In the genomic region with DNA sequence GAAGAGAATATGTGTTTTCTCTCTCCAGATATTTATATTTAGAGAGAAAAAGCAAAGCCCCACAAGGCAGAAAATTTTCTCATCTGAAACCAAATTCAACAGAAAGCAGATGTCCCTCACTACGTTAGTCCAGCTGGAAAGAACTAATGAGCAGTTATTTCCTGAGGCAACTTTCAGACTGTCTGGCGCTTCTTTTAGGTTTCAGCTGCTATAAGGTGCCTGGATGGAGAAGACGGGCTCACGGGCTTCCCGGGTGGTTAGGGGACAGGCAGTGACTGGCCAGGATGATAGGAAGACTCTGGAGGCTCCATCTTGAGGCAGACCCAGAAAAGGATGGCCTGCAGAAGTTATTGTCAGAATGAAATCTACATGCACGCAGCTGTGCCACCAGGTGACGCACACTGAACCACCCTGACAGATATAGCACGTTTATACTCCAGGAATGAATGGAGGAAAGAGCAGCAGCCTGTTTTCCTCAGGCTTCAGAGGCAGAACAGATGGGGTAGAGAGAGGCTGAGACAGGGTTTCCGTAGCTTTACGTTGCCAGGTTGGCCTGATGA, we compare ENCODE assay signal across 8 cellular contexts. TPM values are rescaled to one million over a fixed set of nuclear protein-coding genes. Genes with fewer than 3 reads are reported as not detected.
DNase-seq lines count a peak whose midpoint lies in the region; ATAC-seq, FAIRE-seq and TF ChIP-seq lines count a peak whose summit lies in the region.

No MANE protein-coding gene starts in this region.

- no peaks in the 10 kb centered on the region for H3K9me1 ChIP-seq in K562 (ENCODE audit: control insufficient read depth, insufficient read depth, low read length)

- H3K9me3 Mint-ChIP-seq in activated CD8-positive, alpha-beta memory T cell treated with anti-CD3 and anti-CD28 coated beads, Interleukin-2, amount 10 ng/mL, durations not matched to agents 7 days and 5 days (ENCODE audit: low read depth) = no peaks in the 10 kb centered on the region
- peaks cover 0 to 2% (median 0%) of the 10 kb centered on the region in 8 donors for H3K9me3 Mint-ChIP-seq in CD4-positive, alpha-beta memory T cell

- no peaks in the 10 kb centered on the region for H3K36me3 Mint-ChIP-seq in activated CD8-positive, alpha-beta memory T cell treated with anti-CD3 and anti-CD28 coated beads, Interleukin-2, amount 10 ng/mL, durations not matched to agents 7 days and 5 days
- no peaks in the 10 kb centered on the region for H3K36me3 Mint-ChIP-seq in CD4-positive, alpha-beta memory T cell

- no peaks in the 10 kb centered on the region for H3K79me2 ChIP-seq in K562 (ENCODE audit: control insufficient read depth, insufficient read depth, low read length)

- CTCF ChIA-PET in activated CD8-positive, alpha-beta memory T cell treated with anti-CD3 and anti-CD28 coated beads, Interleukin-2, amount 10 ng/mL, durations not matched to agents 7 days and 5 days (lab: Charles Lee) = interaction anchor here (2.0 kb wide), 1 partner anchor 29 kb away, joined by 6 read pairs; no protein-coding TSS in a partner anchor
- CTCF ChIA-PET in K562 (lab: Yijun Ruan, JAX; ENCODE audit: low intra/inter-chr PET ratio) = no interaction called here
- CTCF ChIA-PET in CD4-positive, alpha-beta memory T cell (lab: Charles Lee; ENCODE audit: partially characterized antibody) = no interaction called here

- BruUV-seq in K562 (replicated peaks; lab: Mats Ljungman, UMichigan) = no TSS peak

- no peak overlapping the region for H3K4me3 Mint-ChIP-seq in activated CD8-positive, alpha-beta memory T cell treated with anti-CD3 and anti-CD28 coated beads, Interleukin-2, amount 10 ng/mL, durations not matched to agents 7 days and 5 days
- no peak overlapping the region for H3K4me3 Mint-ChIP-seq in CD4-positive, alpha-beta memory T cell

- peaks cover 23 to 40% of the 10 kb centered on the region in 2 experiments for H3K27me3 ChIP-seq in K562 (ENCODE audit: control insufficient read depth in 2 of 2, insufficient read depth in 2 of 2, low read length in 2 of 2)
- no peaks in the 10 kb centered on the region for H3K27me3 ChIP-seq in stomach
- no peaks in the 10 kb centered on the region for H3K27me3 ChIP-seq in CD4-positive, alpha-beta memory T cell (ENCODE audit: insufficient read depth, low read length)

- no peak overlapping the region for H2AFZ ChIP-seq in K562 (ENCODE audit: low read depth, low read length)

- DNase-seq in activated CD8-positive, alpha-beta memory T cell treated with anti-CD3 and anti-CD28 coated beads for 24 hours = peak; percentile 5
- DNase-seq in activated CD8-positive, alpha-beta memory T cell treated with anti-CD3 and anti-CD28 coated beads, Interleukin-2, amount 10 ng/mL, durations not matched to agents 7 days and 5 days = no peak
- DNase-seq in K562 (ENCODE audit: extremely low read depth in 1 of 4, low spot score in 3 of 4) (peak in 3 of 4 experiments; percentile 24 to 44 (median 29)), stomach (peak; percentile 55), UCSD-AML1 (lab: John Stamatoyannopoulos, UW; ENCODE audit: unreplicated experiment) (no peak), LoVo (ENCODE audit: low spot score) (no peak)
- DNase-seq in CD4-positive, alpha-beta memory T cell = no peak

- in situ Hi-C loops in K562 (cut with MboI) = no loop called here

- H3K27me3 Mint-ChIP-seq in activated CD8-positive, alpha-beta memory T cell treated with anti-CD3 and anti-CD28 coated beads, Interleukin-2, amount 10 ng/mL, durations not matched to agents 7 days and 5 days = peaks cover 13% of the 10 kb centered on the region
- peaks cover 3 to 7% of the 10 kb centered on the region in 2 donors for H3K27me3 Mint-ChIP-seq in CD4-positive, alpha-beta memory T cell

- TF ChIP-seq POLR2A in K562 (conservative IDR thresholded peaks at IDR 0.05) (no peak), stomach (IDR thresholded peaks at IDR 0.05) (no peak)

- no peak overlapping the region for H3K9ac ChIP-seq in K562 (ENCODE audit: insufficient read depth in 1 of 2, low read depth in 2 of 2, low read length in 2 of 2)

- intact Hi-C loops in K562 (cut with micrococcal nuclease) (no loop called here), stomach (cut with DNase I; ENCODE audit: low total_unique reads) (no loop called here)
- intact Hi-C loops in CD4-positive, alpha-beta memory T cell (cut with micrococcal nuclease) = no loop called here

- POLR2A ChIA-PET in K562 (lab: Yijun Ruan, JAX) = interaction anchor here (0.8 kb wide), 2 partner anchors 12 to 54 kb away, joined by 4 read pairs; partner anchors contain the start of gene IMMT
- POLR2A ChIA-PET in CD4-positive, alpha-beta memory T cell (lab: Charles Lee; ENCODE audit: partially characterized antibody) = no interaction called here

- H3K4me1 Mint-ChIP-seq in activated CD8-positive, alpha-beta memory T cell treated with anti-CD3 and anti-CD28 coated beads, Interleukin-2, amount 10 ng/mL, durations not matched to agents 7 days and 5 days = no peaks in the 10 kb centered on the region
- no peaks in the 10 kb centered on the region for H3K4me1 Mint-ChIP-seq in CD4-positive, alpha-beta memory T cell

- 0% methylated on average over 10 of the region's 10 CpGs for WGBS in K562 (ENCODE audit: insufficient coverage, low coverage, missing lambda C conversion rate)
- WGBS in stomach, 5 donors = 45 to 56% (median 51%) methylated on average over 10 of the region's 10 CpGs

- no peak for TF ChIP-seq EP300 in K562 (IDR thresholded peaks at IDR 0.05; ENCODE audit: low read length)
- no peak for TF ChIP-seq EP300 in stomach (IDR thresholded peaks at IDR 0.05)

- ATAC-seq in activated CD8-positive, alpha-beta memory T cell treated with anti-CD3 and anti-CD28 coated beads, Interleukin-2, amount 10 ng/mL, durations not matched to agents 7 days and 5 days = no peak
- ATAC-seq in HG03342 (IDR thresholded peaks at IDR 0.05; ENCODE audit: unreplicated experiment) (peak; percentile 70), K562 (peak; percentile 91)

- H4K20me1 ChIP-seq in K562 (replicated peaks; ENCODE audit: control insufficient read depth, insufficient read depth, low read length) = no peaks in the 10 kb centered on the region

- no peak overlapping the region; the same call in 1 of the 2 replicates for H3K4me2 ChIP-seq in K562 (ENCODE audit: insufficient read depth, low read length)

- TF ChIP-seq CTCF in K562 (IDR thresholded peaks at IDR 0.05 in 2 of 3, conservative IDR thresholded peaks at IDR 0.05 in 1 of 3; ENCODE audit: insufficient read depth in 2 of 3, low read depth in 1 of 3, low read length in 3 of 3) = peak; percentile 38 to 63 (median 61); a peak in 5 of 6 replicates
- TF ChIP-seq CTCF in stomach (IDR thresholded peaks at IDR 0.05) = peak in 1 of 7 experiments; percentile 55

- no peaks in the 10 kb centered on the region for H3K36me3 ChIP-seq in K562 (ENCODE audit: control insufficient read depth, insufficient read depth, low read length)
- no peaks in the 10 kb centered on the region for H3K36me3 ChIP-seq in stomach
- H3K36me3 ChIP-seq in CD4-positive, alpha-beta memory T cell (ENCODE audit: insufficient read depth, low read length) = no peaks in the 10 kb centered on the region

- peak; percentile 32 to 57 for TF ChIP-seq RAD21 in K562 (CRISPR knock-in tag; conservative IDR thresholded peaks at IDR 0.05 in 1 of 2, IDR thresholded peaks at IDR 0.05 in 1 of 2)

- H3K4me3 ChIP-seq in K562 (no peak overlapping the region), stomach (no peak overlapping the region)
- no peak overlapping the region for H3K4me3 ChIP-seq in CD4-positive, alpha-beta memory T cell (ENCODE audit: low read length in 2 of 2)

- peak; percentile 75 for FAIRE-seq in K562 (lab: Jason Lieb, UNC)

- H3K9me3 ChIP-seq in K562 (replicated peaks; ENCODE audit: control insufficient read depth, insufficient read depth, low read depth, low read length) (no peaks in the 10 kb centered on the region), stomach (no peaks in the 10 kb centered on the region)
- no peaks in the 10 kb centered on the region for H3K9me3 ChIP-seq in CD4-positive, alpha-beta memory T cell (ENCODE audit: control insufficient read depth in 1 of 2, low read length in 2 of 2)

- no peak overlapping the region for H3K27ac ChIP-seq in K562 (ENCODE audit: extremely low read depth, low read depth, low read length)
- H3K27ac ChIP-seq in stomach = peak overlapping the region; percentile 5 to 83 (median 58)
- no peak overlapping the region for H3K27ac ChIP-seq in CD4-positive, alpha-beta memory T cell (ENCODE audit: low read depth, low read length)

- H3K27ac Mint-ChIP-seq in activated CD8-positive, alpha-beta memory T cell treated with anti-CD3 and anti-CD28 coated beads, Interleukin-2, amount 10 ng/mL, durations not matched to agents 7 days and 5 days = no peak overlapping the region
- H3K27ac Mint-ChIP-seq in CD4-positive, alpha-beta memory T cell = no peak overlapping the region

- no peaks in the 10 kb centered on the region for H3K4me1 ChIP-seq in K562 (replicated peaks in 1 of 2; ENCODE audit: control insufficient read depth in 2 of 2, insufficient read depth in 2 of 2, low read length in 2 of 2)
- H3K4me1 ChIP-seq in stomach = peaks cover 19 to 62% (median 42%) of the 10 kb centered on the region in 4 donors
- no peaks in the 10 kb centered on the region for H3K4me1 ChIP-seq in CD4-positive, alpha-beta memory T cell (ENCODE audit: insufficient read depth, low read length)

RNA-seq across cellular contexts. Expression of gene MRPL35, which starts 50.7 kb away (rescaled TPM):
- 10 to 100 TPM; 46.3 to 66.3 TPM for total RNA-seq in activated CD8-positive, alpha-beta memory T cell treated with anti-CD3 and anti-CD28 coated beads, Interleukin-2, amount 10 ng/mL, durations not matched to agents 7 days and 5 days
- 24.4 and 30.0 TPM in 2 replicates for total RNA-seq in K562 (2011; cell fraction: chromatin; rRNA removed; ENCODE audit: low replicate concordance)
- total RNA-seq in K562 (2011; cell fraction: nucleolus; rRNA removed) = 37.7 and 42.0 TPM in 2 replicates
- 29.3 and 30.0 TPM in 2 replicates for total RNA-seq in K562 (2011; cell fraction: nucleoplasm; rRNA removed)
- total RNA-seq in K562 (2014; rRNA removed) = 85.5 and 118 TPM in 2 replicates
- total RNA-seq in K562 (2014; rRNA removed; fragmentation: Illumina TruSeq; extraction: Trizol) = 210 and 223 TPM in 2 replicates
- 156 and 159 TPM in 2 replicates for total RNA-seq in K562 (2015; rRNA removed; fragmentation: Illumina TruSeq; extraction: Trizol)
- total RNA-seq in K562 (2021) = 100 and 120 TPM in 2 replicates
- polyA plus RNA-seq in K562 (2011; rRNA removed) = 159 and 254 TPM in 2 replicates
- 140 and 222 TPM in 2 replicates for polyA plus RNA-seq in K562 (2011; cell fraction: cytosol; rRNA removed)
- 80.2 and 83.9 TPM in 2 replicates for polyA plus RNA-seq in K562 (2011; cell fraction: nucleus; rRNA removed)
- polyA plus RNA-seq in K562 (2012) = 79.4 and 107 TPM in 2 replicates
- polyA plus RNA-seq in K562 (2014; fragmentation: Illumina TruSeq; extraction: Trizol) = 233 and 247 TPM in 2 replicates
- polyA plus RNA-seq in K562 (2014; fragmentation: Nextera tagmentation; extraction: Ambion mirVana) = 100 to 1,000 TPM; 166 to 180 TPM
- 229 and 236 TPM in 2 replicates for polyA plus RNA-seq in K562 (2014; rRNA removed)
- 52.6 and 74.0 TPM in 2 replicates for polyA minus RNA-seq in K562 (2011; rRNA and poly(A)+ RNA removed)
- polyA minus RNA-seq in K562 (2011; cell fraction: cytosol; rRNA and poly(A)+ RNA removed) = 36.0 and 50.0 TPM in 2 replicates
- polyA minus RNA-seq in K562 (2011; cell fraction: nucleus; rRNA and poly(A)+ RNA removed) = 21.9 and 31.7 TPM in 2 replicates
- total RNA-seq in stomach = 10 to 100 TPM in 4 of 5 donors, 1 to 10 TPM in 1; 3.2 to 57.4 (median 17.4) TPM
- 10 to 100 TPM; 28.0 to 43.8 (median 32.5) TPM for polyA plus RNA-seq in stomach
- total RNA-seq in CD4-positive, alpha-beta memory T cell = 10 to 100 TPM; 24.1 to 26.1 TPM
- polyA plus RNA-seq in CD4-positive, alpha-beta memory T cell = 10 to 100 TPM; 30.9 to 39.6 TPM

RNA-seq across cellular contexts. Expression of gene IMMT, which starts 54.7 kb away (rescaled TPM):
- 100 to 1,000 TPM; 130 to 162 TPM for total RNA-seq in activated CD8-positive, alpha-beta memory T cell treated with anti-CD3 and anti-CD28 coated beads, Interleukin-2, amount 10 ng/mL, durations not matched to agents 7 days and 5 days
- total RNA-seq in K562 (2011; cell fraction: chromatin; rRNA removed; ENCODE audit: low replicate concordance) = 126 and 186 TPM in 2 replicates
- total RNA-seq in K562 (2011; cell fraction: nucleolus; rRNA removed) = 67.8 and 69.7 TPM in 2 replicates
- total RNA-seq in K562 (2011; cell fraction: nucleoplasm; rRNA removed) = 91.2 and 93.2 TPM in 2 replicates
- total RNA-seq in K562 (2014; rRNA removed) = 117 and 121 TPM in 2 replicates
- total RNA-seq in K562 (2014; rRNA removed; fragmentation: Illumina TruSeq; extraction: Trizol) = 136 and 150 TPM in 2 replicates
- 113 and 119 TPM in 2 replicates for total RNA-seq in K562 (2015; rRNA removed; fragmentation: Illumina TruSeq; extraction: Trizol)
- total RNA-seq in K562 (2021) = 154 and 160 TPM in 2 replicates
- 84.5 and 140 TPM in 2 replicates for polyA plus RNA-seq in K562 (2011; rRNA removed)
- 58.0 and 63.5 TPM in 2 replicates for polyA plus RNA-seq in K562 (2011; cell fraction: cytosol; rRNA removed)
- polyA plus RNA-seq in K562 (2011; cell fraction: nucleus; rRNA removed) = 45.7 and 56.5 TPM in 2 replicates
- 116 and 117 TPM in 2 replicates for polyA plus RNA-seq in K562 (2012)
- polyA plus RNA-seq in K562 (2014; fragmentation: Illumina TruSeq; extraction: Trizol) = 146 and 184 TPM in 2 replicates
- polyA plus RNA-seq in K562 (2014; fragmentation: Nextera tagmentation; extraction: Ambion mirVana) = 100 to 1,000 TPM; 153 to 294 TPM
- 138 and 150 TPM in 2 replicates for polyA plus RNA-seq in K562 (2014; rRNA removed)
- 120 and 149 TPM in 2 replicates for polyA minus RNA-seq in K562 (2011; rRNA and poly(A)+ RNA removed)
- 57.3 and 73.7 TPM in 2 replicates for polyA minus RNA-seq in K562 (2011; cell fraction: cytosol; rRNA and poly(A)+ RNA removed)
- polyA minus RNA-seq in K562 (2011; cell fraction: nucleus; rRNA and poly(A)+ RNA removed) = 37.7 and 46.2 TPM in 2 replicates
- 10 to 100 TPM; 30.1 to 94.5 (median 49.6) TPM for total RNA-seq in stomach
- 10 to 100 TPM; 37.3 to 45.1 (median 37.5) TPM for polyA plus RNA-seq in stomach
- total RNA-seq in CD4-positive, alpha-beta memory T cell = 10 to 100 TPM; 77.2 to 82.7 TPM
- 10 to 100 TPM; 49.8 to 78.9 TPM for polyA plus RNA-seq in CD4-positive, alpha-beta memory T cell

Comparison
In these comparisons a context has a peak if more than half of its experiments do, and no peak if none do; other contexts are left out.
1. DNase-seq: peak in activated CD8-positive, alpha-beta memory T cell treated with anti-CD3 and anti-CD28 coated beads for 24 hours (single experiment), K562 (3 of 4) and stomach (single experiment); none in activated CD8-positive, alpha-beta memory T cell treated with anti-CD3 and anti-CD28 coated beads, Interleukin-2, amount 10 ng/mL, durations not matched to agents 7 days and 5 days (single experiment), UCSD-AML1 (single experiment), LoVo (single experiment) and CD4-positive, alpha-beta memory T cell (0 of 5).
2. H3K27ac ChIP-seq: peak in stomach (5 of 5); none in K562 (single experiment) and CD4-positive, alpha-beta memory T cell (single experiment).